Comparison of ENCODE assay signal across 1 cellular context in the genomic region with DNA sequence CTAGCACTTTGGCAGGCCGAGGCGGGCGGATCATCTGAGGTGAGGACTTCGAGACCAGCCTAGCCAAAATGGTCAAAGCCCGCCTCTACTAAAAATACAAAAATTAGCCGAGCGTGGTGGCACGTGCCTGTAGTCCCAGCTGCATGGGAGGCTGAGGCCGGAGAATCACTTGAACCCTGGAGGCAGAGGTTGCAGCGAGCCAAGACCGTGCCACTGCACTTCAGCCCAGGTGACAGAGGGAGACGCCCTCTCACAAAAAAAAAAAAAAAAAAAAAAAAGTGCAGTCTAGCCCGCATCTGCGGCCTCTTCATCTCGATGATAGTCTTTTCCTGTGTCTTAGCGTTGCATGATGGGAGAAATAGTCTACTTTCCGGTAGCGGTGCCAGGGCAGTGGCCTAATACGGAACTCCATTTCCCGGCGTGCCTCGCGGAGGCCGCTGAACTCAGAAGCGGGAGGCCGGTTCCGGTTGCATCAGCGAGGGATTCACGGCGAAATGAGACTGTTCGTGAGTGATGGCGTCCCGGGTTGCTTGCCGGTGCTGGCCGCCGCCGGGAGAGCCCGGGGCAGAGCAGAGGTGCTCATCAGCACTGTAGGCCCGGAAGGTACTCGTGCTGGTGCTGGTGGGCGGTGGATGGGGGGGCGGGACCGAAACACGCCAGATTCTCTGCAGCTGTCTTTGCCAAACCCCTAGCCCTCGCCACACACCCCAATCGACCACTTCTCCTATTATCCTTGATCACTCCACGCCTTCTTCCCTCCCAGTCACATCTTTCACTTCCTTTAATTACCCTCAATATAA.
TF ChIP-seq lines count a peak whose summit lies in the region.

A gene (plus strand): TSS at position 472 of the 800 bp plus-strand sequence. CDS start 23 bp downstream, at position 495.

TF ChIP-seq in HepG2, 621 proteins besides CTCF, POLR2A, EP300 and RAD21 (continued from another document and continues in another):
- TF ChIP-seq HCFC1 (IDR thresholded peaks at IDR 0.05; ENCODE audit: low read depth, low read length), result peak; percentile 91
- TF ChIP-seq KMT2A (CRISPR knock-in tag; IDR thresholded peaks at IDR 0.05), result peak; percentile 86; the same call in 1 of the 2 replicates
- TF ChIP-seq DPF2 (CRISPR knock-in tag; IDR thresholded peaks at IDR 0.05; ENCODE audit: borderline replicate concordance, low read depth), result no peak
- no peak for TF ChIP-seq JUNB (CRISPR knock-in tag; IDR thresholded peaks at IDR 0.05; ENCODE audit: borderline replicate concordance)
- TF ChIP-seq SNAI1 (CRISPR knock-in tag; IDR thresholded peaks at IDR 0.05; ENCODE audit: borderline replicate concordance), result no peak
- TF ChIP-seq, protein P1, sequence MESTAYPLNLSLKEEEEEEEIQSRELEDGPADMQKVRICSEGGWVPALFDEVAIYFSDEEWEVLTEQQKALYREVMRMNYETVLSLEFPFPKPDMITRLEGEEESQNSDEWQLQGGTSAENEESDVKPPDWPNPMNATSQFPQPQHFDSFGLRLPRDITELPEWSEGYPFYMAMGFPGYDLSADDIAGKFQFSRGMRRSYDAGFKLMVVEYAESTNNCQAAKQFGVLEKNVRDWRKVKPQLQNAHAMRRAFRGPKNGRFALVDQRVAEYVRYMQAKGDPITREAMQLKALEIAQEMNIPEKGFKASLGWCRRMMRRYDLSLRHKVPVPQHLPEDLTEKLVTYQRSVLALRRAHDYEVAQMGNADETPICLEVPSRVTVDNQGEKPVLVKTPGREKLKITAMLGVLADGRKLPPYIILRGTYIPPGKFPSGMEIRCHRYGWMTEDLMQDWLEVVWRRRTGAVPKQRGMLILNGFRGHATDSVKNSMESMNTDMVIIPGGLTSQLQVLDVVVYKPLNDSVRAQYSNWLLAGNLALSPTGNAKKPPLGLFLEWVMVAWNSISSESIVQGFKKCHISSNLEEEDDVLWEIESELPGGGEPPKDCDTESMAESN (CRISPR knock-in tag; conservative IDR thresholded peaks at IDR 0.05), result 0 out of 2 replicates have a peak, but pooled peaks have one; percentile 26
- TF ChIP-seq, protein P2, sequence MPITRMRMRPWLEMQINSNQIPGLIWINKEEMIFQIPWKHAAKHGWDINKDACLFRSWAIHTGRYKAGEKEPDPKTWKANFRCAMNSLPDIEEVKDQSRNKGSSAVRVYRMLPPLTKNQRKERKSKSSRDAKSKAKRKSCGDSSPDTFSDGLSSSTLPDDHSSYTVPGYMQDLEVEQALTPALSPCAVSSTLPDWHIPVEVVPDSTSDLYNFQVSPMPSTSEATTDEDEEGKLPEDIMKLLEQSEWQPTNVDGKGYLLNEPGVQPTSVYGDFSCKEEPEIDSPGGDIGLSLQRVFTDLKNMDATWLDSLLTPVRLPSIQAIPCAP (CRISPR knock-in tag; IDR thresholded peaks at IDR 0.05; ENCODE audit: low read depth), result no peak
- TF ChIP-seq ZNF292 (CRISPR knock-in tag; IDR thresholded peaks at IDR 0.05; ENCODE audit: borderline replicate concordance, low read depth), result no peak
- TF ChIP-seq ZNF354B (CRISPR knock-in tag; IDR thresholded peaks at IDR 0.05), result no peak
- TF ChIP-seq TCF7L2 (IDR thresholded peaks at IDR 0.05; ENCODE audit: low read depth, low read length), result no peak
- peak; percentile 91 for TF ChIP-seq ZMYM3 (CRISPR knock-in tag; IDR thresholded peaks at IDR 0.05)
- TF ChIP-seq CCDC6 (CRISPR knock-in tag; IDR thresholded peaks at IDR 0.05), result peak; percentile 62; the same call in 1 of the 2 replicates
- TF ChIP-seq ZFP37 (CRISPR knock-in tag; IDR thresholded peaks at IDR 0.05; ENCODE audit: borderline replicate concordance), result no peak
- no peak for TF ChIP-seq ZNF317 (CRISPR knock-in tag; IDR thresholded peaks at IDR 0.05)
- TF ChIP-seq YEATS4 (CRISPR knock-in tag; IDR thresholded peaks at IDR 0.05; ENCODE audit: borderline replicate concordance), result peak; percentile 95
- TF ChIP-seq DNMT1 (CRISPR knock-in tag; IDR thresholded peaks at IDR 0.05), result no peak
- no peak for TF ChIP-seq ZNF251 (CRISPR knock-in tag; IDR thresholded peaks at IDR 0.05)
- no peak for TF ChIP-seq ZNF33B (CRISPR knock-in tag; IDR thresholded peaks at IDR 0.05)
- TF ChIP-seq, protein P3, sequence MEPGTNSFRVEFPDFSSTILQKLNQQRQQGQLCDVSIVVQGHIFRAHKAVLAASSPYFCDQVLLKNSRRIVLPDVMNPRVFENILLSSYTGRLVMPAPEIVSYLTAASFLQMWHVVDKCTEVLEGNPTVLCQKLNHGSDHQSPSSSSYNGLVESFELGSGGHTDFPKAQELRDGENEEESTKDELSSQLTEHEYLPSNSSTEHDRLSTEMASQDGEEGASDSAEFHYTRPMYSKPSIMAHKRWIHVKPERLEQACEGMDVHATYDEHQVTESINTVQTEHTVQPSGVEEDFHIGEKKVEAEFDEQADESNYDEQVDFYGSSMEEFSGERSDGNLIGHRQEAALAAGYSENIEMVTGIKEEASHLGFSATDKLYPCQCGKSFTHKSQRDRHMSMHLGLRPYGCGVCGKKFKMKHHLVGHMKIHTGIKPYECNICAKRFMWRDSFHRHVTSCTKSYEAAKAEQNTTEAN (CRISPR knock-in tag; conservative IDR thresholded peaks at IDR 0.05), result no peak
- TF ChIP-seq, protein P4, sequence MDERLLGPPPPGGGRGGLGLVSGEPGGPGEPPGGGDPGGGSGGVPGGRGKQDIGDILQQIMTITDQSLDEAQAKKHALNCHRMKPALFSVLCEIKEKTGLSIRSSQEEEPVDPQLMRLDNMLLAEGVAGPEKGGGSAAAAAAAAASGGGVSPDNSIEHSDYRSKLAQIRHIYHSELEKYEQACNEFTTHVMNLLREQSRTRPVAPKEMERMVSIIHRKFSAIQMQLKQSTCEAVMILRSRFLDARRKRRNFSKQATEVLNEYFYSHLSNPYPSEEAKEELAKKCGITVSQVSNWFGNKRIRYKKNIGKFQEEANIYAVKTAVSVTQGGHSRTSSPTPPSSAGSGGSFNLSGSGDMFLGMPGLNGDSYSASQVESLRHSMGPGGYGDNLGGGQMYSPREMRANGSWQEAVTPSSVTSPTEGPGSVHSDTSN (CRISPR knock-in tag; IDR thresholded peaks at IDR 0.05), result no peak
- TF ChIP-seq, protein P5, sequence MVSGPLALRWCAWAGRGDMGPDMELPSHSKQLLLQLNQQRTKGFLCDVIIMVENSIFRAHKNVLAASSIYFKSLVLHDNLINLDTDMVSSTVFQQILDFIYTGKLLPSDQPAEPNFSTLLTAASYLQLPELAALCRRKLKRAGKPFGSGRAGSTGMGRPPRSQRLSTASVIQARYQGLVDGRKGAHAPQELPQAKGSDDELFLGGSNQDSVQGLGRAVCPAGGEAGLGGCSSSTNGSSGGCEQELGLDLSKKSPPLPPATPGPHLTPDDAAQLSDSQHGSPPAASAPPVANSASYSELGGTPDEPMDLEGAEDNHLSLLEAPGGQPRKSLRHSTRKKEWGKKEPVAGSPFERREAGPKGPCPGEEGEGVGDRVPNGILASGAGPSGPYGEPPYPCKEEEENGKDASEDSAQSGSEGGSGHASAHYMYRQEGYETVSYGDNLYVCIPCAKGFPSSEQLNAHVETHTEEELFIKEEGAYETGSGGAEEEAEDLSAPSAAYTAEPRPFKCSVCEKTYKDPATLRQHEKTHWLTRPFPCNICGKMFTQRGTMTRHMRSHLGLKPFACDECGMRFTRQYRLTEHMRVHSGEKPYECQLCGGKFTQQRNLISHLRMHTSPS (CRISPR knock-in tag; IDR thresholded peaks at IDR 0.05; ENCODE audit: low read depth), result no peak
- TF ChIP-seq ZBTB7A (CRISPR knock-in tag; IDR thresholded peaks at IDR 0.05), result no peak
- TF ChIP-seq CBX5 (CRISPR knock-in tag; IDR thresholded peaks at IDR 0.05; ENCODE audit: borderline replicate concordance), result peak; percentile 26; the same call in 1 of the 2 replicates
- peak; percentile 71; the same call in 1 of the 2 replicates for TF ChIP-seq KLF12 (CRISPR knock-in tag; IDR thresholded peaks at IDR 0.05; ENCODE audit: borderline replicate concordance)
- no peak for TF ChIP-seq ZFAT (CRISPR knock-in tag; conservative IDR thresholded peaks at IDR 0.05)
- no peak for TF ChIP-seq KLF9 (CRISPR knock-in tag; IDR thresholded peaks at IDR 0.05; ENCODE audit: low read depth)
- no peak for TF ChIP-seq NONO (IDR thresholded peaks at IDR 0.05)
- TF ChIP-seq NONO (CRISPR knock-in tag; conservative IDR thresholded peaks at IDR 0.05), result peak; percentile 88
- no peak for TF ChIP-seq SOX13 (IDR thresholded peaks at IDR 0.05)
- TF ChIP-seq SOX13 (CRISPR knock-in tag; conservative IDR thresholded peaks at IDR 0.05 in 1 of 2, IDR thresholded peaks at IDR 0.05 in 1 of 2), result no peak
- TF ChIP-seq ZNF121 (CRISPR knock-in tag; IDR thresholded peaks at IDR 0.05), result no peak
- TF ChIP-seq, protein P6, sequence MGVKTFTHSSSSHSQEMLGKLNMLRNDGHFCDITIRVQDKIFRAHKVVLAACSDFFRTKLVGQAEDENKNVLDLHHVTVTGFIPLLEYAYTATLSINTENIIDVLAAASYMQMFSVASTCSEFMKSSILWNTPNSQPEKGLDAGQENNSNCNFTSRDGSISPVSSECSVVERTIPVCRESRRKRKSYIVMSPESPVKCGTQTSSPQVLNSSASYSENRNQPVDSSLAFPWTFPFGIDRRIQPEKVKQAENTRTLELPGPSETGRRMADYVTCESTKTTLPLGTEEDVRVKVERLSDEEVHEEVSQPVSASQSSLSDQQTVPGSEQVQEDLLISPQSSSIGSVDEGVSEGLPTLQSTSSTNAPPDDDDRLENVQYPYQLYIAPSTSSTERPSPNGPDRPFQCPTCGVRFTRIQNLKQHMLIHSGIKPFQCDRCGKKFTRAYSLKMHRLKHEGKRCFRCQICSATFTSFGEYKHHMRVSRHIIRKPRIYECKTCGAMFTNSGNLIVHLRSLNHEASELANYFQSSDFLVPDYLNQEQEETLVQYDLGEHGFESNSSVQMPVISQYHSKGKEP (CRISPR knock-in tag; IDR thresholded peaks at IDR 0.05), result no peak
- peak; percentile 20; the same call in 1 of the 2 replicates for TF ChIP-seq ZNF256 (CRISPR knock-in tag; conservative IDR thresholded peaks at IDR 0.05)
- TF ChIP-seq, protein P7, sequence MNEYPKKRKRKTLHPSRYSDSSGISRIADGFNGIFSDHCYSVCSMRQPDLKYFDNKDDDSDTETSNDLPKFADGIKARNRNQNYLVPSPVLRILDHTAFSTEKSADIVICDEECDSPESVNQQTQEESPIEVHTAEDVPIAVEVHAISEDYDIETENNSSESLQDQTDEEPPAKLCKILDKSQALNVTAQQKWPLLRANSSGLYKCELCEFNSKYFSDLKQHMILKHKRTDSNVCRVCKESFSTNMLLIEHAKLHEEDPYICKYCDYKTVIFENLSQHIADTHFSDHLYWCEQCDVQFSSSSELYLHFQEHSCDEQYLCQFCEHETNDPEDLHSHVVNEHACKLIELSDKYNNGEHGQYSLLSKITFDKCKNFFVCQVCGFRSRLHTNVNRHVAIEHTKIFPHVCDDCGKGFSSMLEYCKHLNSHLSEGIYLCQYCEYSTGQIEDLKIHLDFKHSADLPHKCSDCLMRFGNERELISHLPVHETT (CRISPR knock-in tag; conservative IDR thresholded peaks at IDR 0.05), result peak; percentile 80
- TF ChIP-seq ZNF234 (CRISPR knock-in tag; conservative IDR thresholded peaks at IDR 0.05), result no peak
- TF ChIP-seq SMAD1 (CRISPR knock-in tag; IDR thresholded peaks at IDR 0.05; ENCODE audit: borderline replicate concordance, low read depth), result 0 out of 2 replicates have a peak, but pooled peaks have one; percentile 36
- no peak for TF ChIP-seq SOX5 (CRISPR knock-in tag; IDR thresholded peaks at IDR 0.05; ENCODE audit: borderline replicate concordance)
- TF ChIP-seq ZNF780A (CRISPR knock-in tag; IDR thresholded peaks at IDR 0.05), result no peak
- no peak for TF ChIP-seq CHD4 (IDR thresholded peaks at IDR 0.05; ENCODE audit: borderline replicate concordance, low read length)
- no peak for TF ChIP-seq CC2D1A (CRISPR knock-in tag; IDR thresholded peaks at IDR 0.05)
- TF ChIP-seq ZNF562 (CRISPR knock-in tag; IDR thresholded peaks at IDR 0.05; ENCODE audit: borderline replicate concordance), result no peak
- no peak for TF ChIP-seq HOXA7 (CRISPR knock-in tag; IDR thresholded peaks at IDR 0.05)
- 0 out of 2 replicates have a peak, but pooled peaks have one; percentile 54 for TF ChIP-seq ZNF160 (CRISPR knock-in tag; IDR thresholded peaks at IDR 0.05)
- no peak for TF ChIP-seq MAFF (IDR thresholded peaks at IDR 0.05; ENCODE audit: low read depth, low read length)
- no peak for TF ChIP-seq NFIB (CRISPR knock-in tag; IDR thresholded peaks at IDR 0.05; ENCODE audit: borderline replicate concordance)
- no peak for TF ChIP-seq ZSCAN22 (CRISPR knock-in tag; IDR thresholded peaks at IDR 0.05)
- TF ChIP-seq MED1 (CRISPR knock-in tag; IDR thresholded peaks at IDR 0.05), result no peak; the same call in 1 of the 2 replicates
- TF ChIP-seq, protein P8, sequence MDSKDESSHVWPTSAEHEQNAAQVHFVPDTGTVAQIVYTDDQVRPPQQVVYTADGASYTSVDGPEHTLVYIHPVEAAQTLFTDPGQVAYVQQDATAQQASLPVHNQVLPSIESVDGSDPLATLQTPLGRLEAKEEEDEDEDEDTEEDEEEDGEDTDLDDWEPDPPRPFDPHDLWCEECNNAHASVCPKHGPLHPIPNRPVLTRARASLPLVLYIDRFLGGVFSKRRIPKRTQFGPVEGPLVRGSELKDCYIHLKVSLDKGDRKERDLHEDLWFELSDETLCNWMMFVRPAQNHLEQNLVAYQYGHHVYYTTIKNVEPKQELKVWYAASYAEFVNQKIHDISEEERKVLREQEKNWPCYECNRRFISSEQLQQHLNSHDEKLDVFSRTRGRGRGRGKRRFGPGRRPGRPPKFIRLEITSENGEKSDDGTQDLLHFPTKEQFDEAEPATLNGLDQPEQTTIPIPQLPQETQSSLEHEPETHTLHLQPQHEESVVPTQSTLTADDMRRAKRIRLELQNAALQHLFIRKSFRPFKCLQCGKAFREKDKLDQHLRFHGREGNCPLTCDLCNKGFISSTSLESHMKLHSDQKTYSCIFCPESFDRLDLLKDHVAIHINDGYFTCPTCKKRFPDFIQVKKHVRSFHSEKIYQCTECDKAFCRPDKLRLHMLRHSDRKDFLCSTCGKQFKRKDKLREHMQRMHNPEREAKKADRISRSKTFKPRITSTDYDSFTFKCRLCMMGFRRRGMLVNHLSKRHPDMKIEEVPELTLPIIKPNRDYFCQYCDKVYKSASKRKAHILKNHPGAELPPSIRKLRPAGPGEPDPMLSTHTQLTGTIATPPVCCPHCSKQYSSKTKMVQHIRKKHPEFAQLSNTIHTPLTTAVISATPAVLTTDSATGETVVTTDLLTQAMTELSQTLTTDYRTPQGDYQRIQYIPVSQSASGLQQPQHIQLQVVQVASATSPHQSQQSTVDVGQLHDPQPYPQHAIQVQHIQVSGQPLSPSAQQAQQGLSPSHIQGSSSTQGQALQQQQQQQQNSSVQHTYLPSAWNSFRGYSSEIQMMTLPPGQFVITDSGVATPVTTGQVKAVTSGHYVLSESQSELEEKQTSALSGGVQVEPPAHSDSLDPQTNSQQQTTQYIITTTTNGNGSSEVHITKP (CRISPR knock-in tag; IDR thresholded peaks at IDR 0.05; ENCODE audit: low read depth), result peak; percentile 46; the same call in 1 of the 2 replicates
- TF ChIP-seq, protein P9, sequence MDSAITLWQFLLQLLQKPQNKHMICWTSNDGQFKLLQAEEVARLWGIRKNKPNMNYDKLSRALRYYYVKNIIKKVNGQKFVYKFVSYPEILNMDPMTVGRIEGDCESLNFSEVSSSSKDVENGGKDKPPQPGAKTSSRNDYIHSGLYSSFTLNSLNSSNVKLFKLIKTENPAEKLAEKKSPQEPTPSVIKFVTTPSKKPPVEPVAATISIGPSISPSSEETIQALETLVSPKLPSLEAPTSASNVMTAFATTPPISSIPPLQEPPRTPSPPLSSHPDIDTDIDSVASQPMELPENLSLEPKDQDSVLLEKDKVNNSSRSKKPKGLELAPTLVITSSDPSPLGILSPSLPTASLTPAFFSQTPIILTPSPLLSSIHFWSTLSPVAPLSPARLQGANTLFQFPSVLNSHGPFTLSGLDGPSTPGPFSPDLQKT (CRISPR knock-in tag; IDR thresholded peaks at IDR 0.05; ENCODE audit: borderline replicate concordance), result no peak
- no peak for TF ChIP-seq SCMH1 (CRISPR knock-in tag; IDR thresholded peaks at IDR 0.05; ENCODE audit: borderline replicate concordance)
